In genomic region chr17:64004903-64005733, GRCh38 we compare ENCODE assay signal across 1 cellular context.
TF ChIP-seq lines count a peak whose summit lies in the region.

No MANE protein-coding gene starts in this region.

TF ChIP-seq in H1, 55 proteins besides CTCF, POLR2A, EP300 and RAD21:
- TF ChIP-seq JUN (IDR thresholded peaks at IDR 0.05; ENCODE audit: low read depth, low read length) (no peak), CHD7 (IDR thresholded peaks at IDR 0.05; ENCODE audit: insufficient replicate concordance, low read length) (no peak), TBP (IDR thresholded peaks at IDR 0.05; ENCODE audit: low read depth, low read length) (no peak), CEBPB (IDR thresholded peaks at IDR 0.05; ENCODE audit: low read depth, low read length) (no peak), TAF7 (optimal IDR thresholded peaks at IDR 0.05; ENCODE audit: borderline replicate concordance, low read depth, low read length) (no peak), FOSL1 (IDR thresholded peaks at IDR 0.05; ENCODE audit: insufficient read depth, low read depth, low read length) (no peak), NRF1 (IDR thresholded peaks at IDR 0.05; ENCODE audit: low read depth, low read length) (no peak), SIN3A (conservative IDR thresholded peaks at IDR 0.05 in 1 of 2, IDR thresholded peaks at IDR 0.05 in 1 of 2; ENCODE audit: low read depth in 1 of 2, low read length in 2 of 2) (no peak), CTBP2 (IDR thresholded peaks at IDR 0.05; ENCODE audit: borderline replicate concordance, insufficient read depth, insufficient read length, low read length) (no peak), RXRA (IDR thresholded peaks at IDR 0.05; ENCODE audit: insufficient read depth, low read depth, low read length) (no peak), SUZ12 (IDR thresholded peaks at IDR 0.05; ENCODE audit: low read length) (no peak), YY1 (IDR thresholded peaks at IDR 0.05; ENCODE audit: low read depth, low read length) (no peak)
